28 cellular contexts compared by ENCODE assay signal in genomic region chr12:93888964-93889363, GRCh38.
DNase-seq lines count a peak whose midpoint lies in the region; ATAC-seq, FAIRE-seq and TF ChIP-seq lines count a peak whose summit lies in the region.
"Had no signal": no experiment of that assay in that cellular context is flagged by ENCODE, and none has a peak within 500 bp of the region (broad histone marks: within the 10 kb centered on the region; RNA-seq: fewer than 3 reads in every experiment).

No MANE protein-coding gene starts in this region.

- H3K79me2 ChIP-seq in SK-N-SH (ENCODE audit: insufficient read depth), result no peaks in the 10 kb centered on the region
- H3K79me2 ChIP-seq in K562 (ENCODE audit: control insufficient read depth, insufficient read depth, low read length), result no peaks in the 10 kb centered on the region

- TF ChIP-seq EP300 in SK-N-SH (IDR thresholded peaks at IDR 0.05; ENCODE audit: borderline replicate concordance in 1 of 2, low read depth in 1 of 2, low read length in 1 of 2) (peak in 1 of 2 experiments; percentile 92; a peak in 2 of 4 replicates), K562 (IDR thresholded peaks at IDR 0.05; ENCODE audit: low read length) (no peak)

- no peak overlapping the region for H3K9ac ChIP-seq in SK-N-SH
- H3K9ac ChIP-seq in K562 (ENCODE audit: insufficient read depth in 1 of 2, low read depth in 2 of 2, low read length in 2 of 2), result no peak overlapping the region
- H3K9ac ChIP-seq: BLaER1 had no signal

- ATAC-seq in K562 (no peak), HG02571 (IDR thresholded peaks at IDR 0.05; ENCODE audit: unreplicated experiment) (no peak), WTC11 (no peak), sciatic nerve (no peak)
- ATAC-seq: A549, GM12878 had no signal

- H3K4me3 ChIP-seq in SK-N-SH (ENCODE audit: low read depth in 2 of 2, low read length in 1 of 2), result no peak overlapping the region
- no peak overlapping the region for H3K4me3 ChIP-seq in K562
- H3K4me3 ChIP-seq: A549, BLaER1, GM12878 had no signal

- TF ChIP-seq RAD21 in SK-N-SH (IDR thresholded peaks at IDR 0.05; ENCODE audit: low read length) (no peak; the same call in 1 of the 2 replicates), K562 (CRISPR knock-in tag; conservative IDR thresholded peaks at IDR 0.05 in 1 of 2, IDR thresholded peaks at IDR 0.05 in 1 of 2) (no peak)

- no peaks in the 10 kb centered on the region for H3K9me3 Mint-ChIP-seq in activated CD4-positive, alpha-beta T cell treated with anti-CD3 and anti-CD28 coated beads, Interleukin-2, amount 10 ng/mL, durations not matched to agents 24 days and 14 days
- no peaks in the 10 kb centered on the region for H3K9me3 Mint-ChIP-seq in WTC11
- H3K9me3 Mint-ChIP-seq: CD4-positive, alpha-beta memory T cell; CD4-positive, CD25-positive, alpha-beta regulatory T cell; CD8-positive, alpha-beta memory T cell had no signal

- CTCF ChIA-PET in SK-N-SH (lab: Yijun Ruan, JAX), result interaction anchor here (1.0 to 3.2 kb wide), 3 partner anchors 104 to 213 kb away, joined by 3 to 25 read pairs (median 5); no protein-coding TSS in a partner anchor
- CTCF ChIA-PET in K562 (lab: Yijun Ruan, JAX; ENCODE audit: low intra/inter-chr PET ratio), result no interaction called here
- CTCF ChIA-PET in WTC11 (lab: Charles Lee), result interaction anchor here (0.9 to 1.2 kb wide), 2 partner anchors 102 to 186 kb away, joined by 3 read pairs; no protein-coding TSS in a partner anchor

- H2AFZ ChIP-seq in SK-N-SH (ENCODE audit: low read depth) (no peak overlapping the region), K562 (ENCODE audit: low read depth, low read length) (no peak overlapping the region)

- H4K20me1 ChIP-seq in SK-N-SH (ENCODE audit: insufficient read depth), result no peaks in the 10 kb centered on the region
- H4K20me1 ChIP-seq in K562 (replicated peaks; ENCODE audit: control insufficient read depth, insufficient read depth, low read length), result no peaks in the 10 kb centered on the region
- H4K20me1 ChIP-seq: BLaER1 had no signal

- H3K9me3 ChIP-seq in SK-N-SH, result no peaks in the 10 kb centered on the region
- H3K9me3 ChIP-seq in K562 (replicated peaks; ENCODE audit: control insufficient read depth, insufficient read depth, low read depth, low read length), result no peaks in the 10 kb centered on the region
- H3K9me3 ChIP-seq: A549, BE2C, BLaER1 had no signal

- peaks cover 2% of the 10 kb centered on the region for H3K36me3 Mint-ChIP-seq in activated CD4-positive, alpha-beta T cell treated with anti-CD3 and anti-CD28 coated beads, Interleukin-2, amount 10 ng/mL, durations not matched to agents 24 days and 14 days (ENCODE audit: low read depth)
- H3K36me3 Mint-ChIP-seq in WTC11, result no peaks in the 10 kb centered on the region
- H3K36me3 Mint-ChIP-seq: CD14-positive monocyte; CD4-positive, alpha-beta memory T cell; CD4-positive, CD25-positive, alpha-beta regulatory T cell; CD8-positive, alpha-beta memory T cell had no signal

- no peaks in the 10 kb centered on the region for H3K9me1 ChIP-seq in K562 (ENCODE audit: control insufficient read depth, insufficient read depth, low read length)

- H3F3A ChIP-seq in SK-N-SH (replicated peaks; ENCODE audit: insufficient read depth), result peaks cover 5% of the 10 kb centered on the region

- H3K36me3 ChIP-seq in SK-N-SH (replicated peaks in 1 of 2; ENCODE audit: control insufficient read depth in 1 of 2, insufficient read depth in 2 of 2, low read length in 1 of 2), result no peaks in the 10 kb centered on the region
- no peaks in the 10 kb centered on the region for H3K36me3 ChIP-seq in K562 (ENCODE audit: control insufficient read depth, insufficient read depth, low read length)
- H3K36me3 ChIP-seq: BE2C, BLaER1 had no signal

- DNase-seq in activated CD4-positive, alpha-beta T cell treated with anti-CD3 and anti-CD28 coated beads, Interleukin-2, amount 10 ng/mL, durations not matched to agents 24 days and 14 days, result peak; percentile 48
- DNase-seq in activated CD4-positive, alpha-beta T cell treated with anti-CD3 and anti-CD28 coated beads for 4 hours, result no peak
- peak; percentile 3 for DNase-seq in AG08395 (ENCODE audit: low spot score)
- DNase-seq in SK-N-SH, result peak; percentile 53
- no peak for DNase-seq in K562 (ENCODE audit: extremely low read depth in 1 of 4, low spot score in 3 of 4)
- no peak for DNase-seq in WTC11 (ENCODE audit: low spot score)
- DNase-seq in sciatic nerve (ENCODE audit: low spot score), result no peak
- DNase-seq: BE2C; C1 segment of cervical spinal cord; CD4-positive, alpha-beta memory T cell; CD4-positive, CD25-positive, alpha-beta regulatory T cell; CD8-positive, alpha-beta memory T cell; COR-L47; DMS 273 treated with DMSO at 0.1 percent for 48 hours; DMS153; DMS53; DMS79; DND-41; EL; GDM1 had no signal

- no peak overlapping the region for H3K27ac Mint-ChIP-seq in activated CD4-positive, alpha-beta T cell treated with anti-CD3 and anti-CD28 coated beads, Interleukin-2, amount 10 ng/mL, durations not matched to agents 24 days and 14 days
- no peak overlapping the region for H3K27ac Mint-ChIP-seq in WTC11

- WGBS in SK-N-SH (ENCODE audit: low lambda C conversion rate), result 53% methylated on average over 2 of the region's 3 CpGs
- WGBS in K562 (ENCODE audit: insufficient coverage, low coverage, missing lambda C conversion rate), result 64% methylated on average over 3 of the region's 3 CpGs

- in situ Hi-C loops in K562 (cut with MboI), result no loop called here

- H3K4me3 Mint-ChIP-seq in activated CD4-positive, alpha-beta T cell treated with anti-CD3 and anti-CD28 coated beads, Interleukin-2, amount 10 ng/mL, durations not matched to agents 24 days and 14 days, result no peak overlapping the region
- H3K4me3 Mint-ChIP-seq in WTC11, result no peak overlapping the region
- H3K4me3 Mint-ChIP-seq: CD4-positive, alpha-beta memory T cell; CD4-positive, CD25-positive, alpha-beta regulatory T cell; CD8-positive, alpha-beta memory T cell had no signal

- no peaks in the 10 kb centered on the region for H3K9me2 ChIP-seq in SK-N-SH

- POLR2A ChIA-PET in SK-N-SH (lab: Yijun Ruan, JAX) (interaction anchor here (0.8 to 1.6 kb wide), 2 partner anchors 105 to 212 kb away, joined by 4 read pairs; no protein-coding TSS in a partner anchor), K562 (lab: Yijun Ruan, JAX) (interaction anchor here (0.5 to 1.4 kb wide), 6 partner anchors 8 to 592 kb away, joined by 3 to 4 read pairs (median 3); no protein-coding TSS in a partner anchor), WTC11 (lab: Charles Lee) (no interaction called here)

- intact Hi-C loops in activated CD4-positive, alpha-beta T cell treated with anti-CD3 and anti-CD28 coated beads, Interleukin-2, amount 10 ng/mL, durations not matched to agents 24 days and 14 days (cut with micrococcal nuclease), result loop anchor here (10.0 kb wide), 1 partner anchor 216 kb away; no protein-coding TSS in a partner anchor
- intact Hi-C loops in K562 (cut with micrococcal nuclease) (no loop called here), sciatic nerve (cut with DNase I) (no loop called here)

- no TSS peak for BruUV-seq in K562 (replicated peaks; lab: Mats Ljungman, UMichigan)

- H3K27me3 Mint-ChIP-seq in activated CD4-positive, alpha-beta T cell treated with anti-CD3 and anti-CD28 coated beads, Interleukin-2, amount 10 ng/mL, durations not matched to agents 24 days and 14 days, result no peaks in the 10 kb centered on the region
- H3K27me3 Mint-ChIP-seq in WTC11 (ENCODE audit: low read depth), result no peaks in the 10 kb centered on the region
- H3K27me3 Mint-ChIP-seq: CD4-positive, alpha-beta memory T cell; CD4-positive, CD25-positive, alpha-beta regulatory T cell; CD8-positive, alpha-beta memory T cell had no signal

- FAIRE-seq in K562 (lab: Jason Lieb, UNC), result no peak
- FAIRE-seq: A549, GM12878, GM12892, GM18507 had no signal

- no peak for TF ChIP-seq POLR2A in K562 (conservative IDR thresholded peaks at IDR 0.05)

- no peaks in the 10 kb centered on the region for H3K27me3 ChIP-seq in SK-N-SH (ENCODE audit: insufficient read depth)
- no peaks in the 10 kb centered on the region for H3K27me3 ChIP-seq in K562 (ENCODE audit: control insufficient read depth in 2 of 2, insufficient read depth in 2 of 2, low read length in 2 of 2)
- H3K27me3 ChIP-seq: BE2C, BLaER1 had no signal

- H3K4me2 ChIP-seq in SK-N-SH (no peak overlapping the region), K562 (ENCODE audit: insufficient read depth, low read length) (no peak overlapping the region)
- H3K4me2 ChIP-seq: A549, BLaER1 had no signal

- H3K27ac ChIP-seq in SK-N-SH (ENCODE audit: low read depth in 2 of 2, low read length in 1 of 2) (no peak overlapping the region; a peak in 1 of 4 replicates), K562 (ENCODE audit: extremely low read depth, low read depth, low read length) (no peak overlapping the region)
- H3K27ac ChIP-seq: 22Rv1, A549, BLaER1 had no signal

- peaks cover 6% of the 10 kb centered on the region for H3K4me1 Mint-ChIP-seq in activated CD4-positive, alpha-beta T cell treated with anti-CD3 and anti-CD28 coated beads, Interleukin-2, amount 10 ng/mL, durations not matched to agents 24 days and 14 days
- peaks cover 22% of the 10 kb centered on the region for H3K4me1 Mint-ChIP-seq in WTC11
- H3K4me1 Mint-ChIP-seq: CD4-positive, alpha-beta memory T cell; CD4-positive, CD25-positive, alpha-beta regulatory T cell; CD8-positive, alpha-beta memory T cell had no signal

- TF ChIP-seq CTCF in SK-N-SH (IDR thresholded peaks at IDR 0.05) (no peak), K562 (IDR thresholded peaks at IDR 0.05 in 2 of 3, conservative IDR thresholded peaks at IDR 0.05 in 1 of 3; ENCODE audit: insufficient read depth in 2 of 3, low read depth in 1 of 3, low read length in 3 of 3) (no peak), WTC11 (IDR thresholded peaks at IDR 0.05) (no peak)

- peaks cover 14 to 36% of the 10 kb centered on the region in 2 experiments; a peak in 3 of 4 replicates for H3K4me1 ChIP-seq in SK-N-SH (ENCODE audit: control insufficient read depth in 1 of 2, insufficient read depth in 2 of 2, low read depth in 1 of 2, low read length in 1 of 2)
- H3K4me1 ChIP-seq in K562 (replicated peaks in 1 of 2; ENCODE audit: control insufficient read depth in 2 of 2, insufficient read depth in 2 of 2, low read length in 2 of 2), result peaks cover 0 to 11% of the 10 kb centered on the region in 2 experiments; a peak in 3 of 5 replicates

TF ChIP-seq in SK-N-SH, 30 proteins besides CTCF, POLR2A, EP300 and RAD21 (continues in another document):
- TF ChIP-seq RCOR1 (IDR thresholded peaks at IDR 0.05; ENCODE audit: low read length) (peak; percentile 83), ELF1 (IDR thresholded peaks at IDR 0.05) (no peak)

TF ChIP-seq in WTC11, 78 proteins besides CTCF, POLR2A, EP300 and RAD21:
- no peak for TF ChIP-seq MLX (CRISPR knock-in tag; IDR thresholded peaks at IDR 0.05)
- no peak for TF ChIP-seq HMGA2 (CRISPR knock-in tag; IDR thresholded peaks at IDR 0.05)
- no peak for TF ChIP-seq ZNF138 (CRISPR knock-in tag; conservative IDR thresholded peaks at IDR 0.05)

Comparison
In these comparisons a context has a peak if more than half of its experiments do, and no peak if none do; other contexts are left out.
1. DNase-seq: peak in activated CD4-positive, alpha-beta T cell treated with anti-CD3 and anti-CD28 coated beads, Interleukin-2, amount 10 ng/mL, durations not matched to agents 24 days and 14 days (single experiment), AG08395 (single experiment) and SK-N-SH (single experiment); none in activated CD4-positive, alpha-beta T cell treated with anti-CD3 and anti-CD28 coated beads for 4 hours (0 of 2), K562 (0 of 4), WTC11 (single experiment) and sciatic nerve (single experiment).